In the genomic region with DNA sequence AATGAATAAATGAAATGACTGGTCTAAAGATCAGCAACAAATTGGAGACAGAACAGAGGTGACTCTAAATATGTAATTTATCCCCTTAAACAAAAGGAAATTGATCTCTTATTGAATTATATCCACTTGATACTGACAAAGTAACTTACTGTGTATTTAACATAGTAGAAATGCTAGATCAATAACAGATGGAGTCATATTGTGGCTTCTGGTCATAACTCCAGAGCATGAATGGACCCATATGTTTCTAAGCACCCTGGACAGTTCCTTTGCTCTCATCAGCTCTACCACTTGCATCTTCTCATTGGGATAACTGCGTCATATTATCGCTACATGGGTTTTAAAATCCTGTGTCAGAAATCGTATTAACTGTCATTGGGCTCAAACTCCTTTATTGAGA, we compare ENCODE assay signal across 10 cellular contexts.
DNase-seq lines count a peak whose midpoint lies in the region; ATAC-seq and TF ChIP-seq lines count a peak whose summit lies in the region.
"Had no signal": no experiment of that assay in that cellular context is flagged by ENCODE, and none has a peak within 500 bp of the region (broad histone marks: within the 10 kb centered on the region; RNA-seq: fewer than 3 reads in every experiment).

No MANE protein-coding gene starts in this region.

- H3K36me3 ChIP-seq in mammary epithelial cell (ENCODE audit: insufficient read depth, low read length) = no peaks in the 10 kb centered on the region

- H3K27ac ChIP-seq in mammary epithelial cell (ENCODE audit: insufficient read depth, low read depth, low read length) = no peak overlapping the region
- H3K27ac ChIP-seq: KMS-11 had no signal

- no peak for TF ChIP-seq CTCF in mammary epithelial cell (conservative IDR thresholded peaks at IDR 0.05 in 1 of 2, IDR thresholded peaks at IDR 0.05 in 1 of 2; ENCODE audit: extremely low read depth in 1 of 2, insufficient read depth in 1 of 2, low read depth in 1 of 2, low read length in 2 of 2)

- dilution Hi-C loops in mammary epithelial cell (cut with HindIII; ENCODE audit: low sequenced_read_pairs) = no loop called here

- peaks cover 4% of the 10 kb centered on the region for H3K27me3 ChIP-seq in mammary epithelial cell (ENCODE audit: insufficient read depth, low read length)

- H3K4me2 ChIP-seq in mammary epithelial cell (ENCODE audit: insufficient read depth, low read depth, low read length) = no peak overlapping the region
- H3K4me2 ChIP-seq: KMS-11 had no signal

- ATAC-seq in GM21367 (IDR thresholded peaks at IDR 0.05; ENCODE audit: unreplicated experiment) (no peak), HG03025 (IDR thresholded peaks at IDR 0.05; ENCODE audit: low FRiP score, unreplicated experiment) (no peak)

- no peaks in the 10 kb centered on the region for H3K79me2 ChIP-seq in mammary epithelial cell (ENCODE audit: insufficient read depth, low read length)

- peak; percentile 70 for DNase-seq in GM03348 (ENCODE audit: low spot score)
- peak; percentile 61 for DNase-seq in M059J (ENCODE audit: low read depth)
- peak; percentile 48 for DNase-seq in mammary epithelial cell
- peak; percentile 73 to 74 for DNase-seq in lung microvascular endothelial cell (ENCODE audit: low read depth in 2 of 2)
- DNase-seq in NCI-H187 (lab: John Stamatoyannopoulos, UW) = no peak
- no peak for DNase-seq in DMS 273 (lab: John Stamatoyannopoulos, UW; ENCODE audit: unreplicated experiment)
- DNase-seq: activated effector memory CD4-positive, alpha-beta T cell treated with Interleukin-2 at 50 U/mL for 16 hours had no signal

- H3K4me1 ChIP-seq in mammary epithelial cell (ENCODE audit: insufficient read depth, low read length) = no peaks in the 10 kb centered on the region

- intact Hi-C loops in mammary epithelial cell (cut with micrococcal nuclease) = no loop called here

- H3K9me3 ChIP-seq in mammary epithelial cell (replicated peaks; ENCODE audit: insufficient read depth, low read length) = no peaks in the 10 kb centered on the region

- H3K9ac ChIP-seq in mammary epithelial cell (ENCODE audit: insufficient read depth, low read length) = no peak overlapping the region
- H3K9ac ChIP-seq: KMS-11 had no signal

- CTCF ChIA-PET in mammary epithelial cell (lab: Charles Lee; ENCODE audit: low non-redundant PET) = no interaction called here

- 60% methylated on average over 3 of the region's 3 CpGs for WGBS in mammary epithelial cell (ENCODE audit: low coverage, missing lambda C conversion rate)

- in situ Hi-C loops in mammary epithelial cell (cut with MboI; ENCODE audit: low sequenced_read_pairs in 2 of 2) = no loop called here

- no peak overlapping the region for H2AFZ ChIP-seq in mammary epithelial cell (ENCODE audit: low read depth, low read length)

- H4K20me1 ChIP-seq in mammary epithelial cell (ENCODE audit: insufficient read depth, low read length) = no peaks in the 10 kb centered on the region

- BruUV-seq in mammary epithelial cell (replicated peaks; lab: Mats Ljungman, UMichigan) = no TSS peak

- H3K4me3 ChIP-seq in mammary epithelial cell (replicated peaks in 1 of 3; ENCODE audit: insufficient read depth in 1 of 3, low read depth in 2 of 3, low read length in 3 of 3) = no peak overlapping the region

Comparison
In these comparisons a context has a peak if more than half of its experiments do, and no peak if none do; other contexts are left out.
1. DNase-seq: peak in GM03348 (single experiment), M059J (single experiment), mammary epithelial cell (single experiment) and lung microvascular endothelial cell (2 of 2); none in NCI-H187 (0 of 2) and DMS 273 (single experiment).